Comparison of ENCODE assay signal across 1 cellular context in genomic region chr12:54017845-54018607, GRCh38.
TF ChIP-seq lines count a peak whose summit lies in the region.

No MANE protein-coding gene starts in this region.

TF ChIP-seq in K562, 482 proteins besides CTCF, POLR2A, EP300 and RAD21 (continues in another document):
- TF ChIP-seq MCM5 (IDR thresholded peaks at IDR 0.05; ENCODE audit: low read depth) (no peak), MLX (CRISPR knock-in tag; conservative IDR thresholded peaks at IDR 0.05) (no peak), ZNF511 (CRISPR knock-in tag; IDR thresholded peaks at IDR 0.05) (peak; percentile 57; the same call in 1 of the 2 replicates), ZFP91 (CRISPR knock-in tag; IDR thresholded peaks at IDR 0.05) (no peak), ZNF140 (CRISPR knock-in tag; IDR thresholded peaks at IDR 0.05) (no peak), ZSCAN32 (CRISPR knock-in tag; IDR thresholded peaks at IDR 0.05) (no peak), ESRRA (IDR thresholded peaks at IDR 0.05; ENCODE audit: borderline replicate concordance, low read depth) (no peak), PHF20 (IDR thresholded peaks at IDR 0.05; ENCODE audit: partially characterized antibody) (peak; percentile 75), POLR2B (IDR thresholded peaks at IDR 0.05; ENCODE audit: low read depth, partially characterized antibody) (peak; percentile 56), ARHGAP35 (IDR thresholded peaks at IDR 0.05; ENCODE audit: partially characterized antibody) (no peak), SAFB (IDR thresholded peaks at IDR 0.05; ENCODE audit: borderline replicate concordance, low read depth, low read length) (no peak), ZBTB49 (CRISPR knock-in tag; IDR thresholded peaks at IDR 0.05; ENCODE audit: borderline replicate concordance) (no peak), HMGN3 (IDR thresholded peaks at IDR 0.05; ENCODE audit: borderline replicate concordance, extremely low read depth, insufficient read length, low read depth, low read length) (peak; percentile 27), BRD9 (IDR thresholded peaks at IDR 0.05; ENCODE audit: low read depth, partially characterized antibody) (peak; percentile 40), ZNF584 (CRISPR knock-in tag; IDR thresholded peaks at IDR 0.05; ENCODE audit: low read depth) (no peak), NFE2 (IDR thresholded peaks at IDR 0.05; ENCODE audit: low read depth) (no peak), ZNF146 (CRISPR knock-in tag; IDR thresholded peaks at IDR 0.05; ENCODE audit: unreplicated experiment) (no peak), ADNP (tag; IDR thresholded peaks at IDR 0.05) (no peak), BRF1 (IDR thresholded peaks at IDR 0.05; ENCODE audit: borderline replicate concordance, extremely low read depth, insufficient read length) (no peak), CREB5 (CRISPR knock-in tag; IDR thresholded peaks at IDR 0.05) (no peak), ZBTB9 (CRISPR knock-in tag; IDR thresholded peaks at IDR 0.05) (peak; percentile 66; the same call in 1 of the 2 replicates), PURB (CRISPR knock-in tag; IDR thresholded peaks at IDR 0.05; ENCODE audit: low read depth) (no peak), GABPB1 (CRISPR knock-in tag; IDR thresholded peaks at IDR 0.05) (0 out of 2 replicates have a peak, but pooled peaks have one; percentile 28), ZBTB17 (CRISPR knock-in tag; IDR thresholded peaks at IDR 0.05) (peak; percentile 13; the same call in 1 of the 2 replicates), ELK1 (CRISPR knock-in tag; IDR thresholded peaks at IDR 0.05) (no peak), ZNF644 (tag; IDR thresholded peaks at IDR 0.05; ENCODE audit: low read depth) (no peak), ESRRB (CRISPR knock-in tag; IDR thresholded peaks at IDR 0.05; ENCODE audit: borderline replicate concordance) (no peak), CTBP1 (IDR thresholded peaks at IDR 0.05; ENCODE audit: borderline replicate concordance) (0 out of 2 replicates have a peak, but pooled peaks have one; percentile 27), ZNF507 (tag; conservative IDR thresholded peaks at IDR 0.05) (no peak), ZNF830 (CRISPR knock-in tag; IDR thresholded peaks at IDR 0.05) (no peak), ZFPM2 (CRISPR knock-in tag; IDR thresholded peaks at IDR 0.05) (no peak), MYNN (IDR thresholded peaks at IDR 0.05) (no peak), MYNN (CRISPR knock-in tag; IDR thresholded peaks at IDR 0.05) (no peak), CUX1 (CRISPR knock-in tag; IDR thresholded peaks at IDR 0.05) (no peak), XRCC5 (IDR thresholded peaks at IDR 0.05; ENCODE audit: low read depth, low read length) (0 out of 2 replicates have a peak, but pooled peaks have one; percentile 25), ETV1 (tag; conservative IDR thresholded peaks at IDR 0.05; ENCODE audit: low read depth) (peak; percentile 61; the same call in 1 of the 2 replicates), ARID3A (IDR thresholded peaks at IDR 0.05; ENCODE audit: borderline replicate concordance, low read depth, low read length) (no peak), PREB (CRISPR knock-in tag; IDR thresholded peaks at IDR 0.05) (no peak), ZNF76 (CRISPR knock-in tag; IDR thresholded peaks at IDR 0.05; ENCODE audit: borderline replicate concordance) (0 out of 2 replicates have a peak, but pooled peaks have one; percentile 15), MED1 (CRISPR knock-in tag; IDR thresholded peaks at IDR 0.05; ENCODE audit: borderline replicate concordance) (no peak)
